21 cellular contexts compared by ENCODE assay signal in the genomic region with DNA sequence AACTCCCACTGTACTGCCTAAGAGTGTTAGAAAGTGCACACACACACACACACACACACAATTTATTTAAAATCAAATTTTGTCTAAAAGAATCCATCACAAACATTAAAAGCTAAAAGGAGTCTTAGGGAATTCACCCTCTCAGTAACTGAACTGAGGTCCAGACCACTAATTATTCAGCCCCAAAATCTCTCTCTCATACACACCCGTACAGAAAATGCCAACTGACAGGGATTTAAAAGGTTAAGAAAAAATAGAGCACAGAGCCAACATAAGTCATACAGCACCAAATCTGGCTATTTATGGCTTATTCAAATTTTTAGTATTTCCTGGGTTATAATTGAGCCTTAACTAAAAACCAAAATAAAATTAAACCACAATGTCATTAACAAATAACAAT. TPM values are rescaled to one million over a fixed set of nuclear protein-coding genes. Genes with fewer than 3 reads are reported as not detected.
DNase-seq lines count a peak whose midpoint lies in the region; ATAC-seq, FAIRE-seq and TF ChIP-seq lines count a peak whose summit lies in the region.
"Had no signal": no experiment of that assay in that cellular context is flagged by ENCODE, and none has a peak within 500 bp of the region (broad histone marks: within the 10 kb centered on the region; RNA-seq: fewer than 3 reads in every experiment).

No MANE protein-coding gene starts in this region.

- no peak for TF ChIP-seq POLR2A in GM12892 (IDR thresholded peaks at IDR 0.05; ENCODE audit: low read depth, low read length)

- DNase-seq in GM12892 (ENCODE audit: insufficient read length): no peak
- DNase-seq: activated CD4-positive, alpha-beta T cell treated with anti-CD3 and anti-CD28 coated beads for 4 hours; activated CD8-positive, alpha-beta memory T cell treated with anti-CD3 and anti-CD28 coated beads, Interleukin-2, amount 10 ng/mL, durations not matched to agents 7 days and 5 days; activated naive CD8-positive, alpha-beta T cell treated with anti-CD3 and anti-CD28 coated beads, Interleukin-2, amount 10 ng/mL, durations not matched to agents 7 days and 5 days; dorsolateral prefrontal cortex; left lung; mucosa of descending colon; NCI-H2081 treated with DMSO at 0.1 percent for 48 hours; NCI-H510A; retina; RPMI8226; stimulated activated CD4-positive, alpha-beta T cell treated with anti-CD3 and anti-CD28 coated beads, Interleukin-15, amount 100 ng/mL, for 24 hours; testis had no signal

- H3K4me1 ChIP-seq in skeletal muscle tissue (ENCODE audit: control insufficient read depth in 3 of 3, insufficient read depth in 3 of 3, low read length in 3 of 3): peaks cover 18 to 30% (median 27%) of the 10 kb centered on the region in 3 donors
- H3K4me1 ChIP-seq: breast epithelium had no signal

- H3K27me3 ChIP-seq in skeletal muscle tissue (ENCODE audit: control insufficient read depth in 3 of 3, insufficient read depth in 3 of 3, low read length in 3 of 3): no peaks in the 10 kb centered on the region
- H3K27me3 ChIP-seq: breast epithelium, dorsolateral prefrontal cortex, left lung, testis had no signal

- ATAC-seq in GM18909 (IDR thresholded peaks at IDR 0.05; ENCODE audit: poor library complexity, unreplicated experiment) (peak; percentile 46), HG02870 (IDR thresholded peaks at IDR 0.05; ENCODE audit: unreplicated experiment) (peak; percentile 61), GM21825 (IDR thresholded peaks at IDR 0.05; ENCODE audit: unreplicated experiment) (no peak), GM18907 (IDR thresholded peaks at IDR 0.05; ENCODE audit: unreplicated experiment) (no peak)
- ATAC-seq: activated CD8-positive, alpha-beta memory T cell treated with anti-CD3 and anti-CD28 coated beads, Interleukin-2, amount 10 ng/mL, durations not matched to agents 7 days and 5 days; mucosa of descending colon had no signal

- H3K9ac ChIP-seq in skeletal muscle tissue (ENCODE audit: low read depth in 1 of 3, low read length in 3 of 3): peak overlapping the region in 2 of 3 donors; percentile 47 to 58

- H3K9me3 ChIP-seq in skeletal muscle tissue (ENCODE audit: control insufficient read depth in 3 of 3, low read length in 3 of 3): no peaks in the 10 kb centered on the region
- H3K9me3 ChIP-seq: breast epithelium, left lung, mucosa of descending colon, testis had no signal

- H3K4me3 ChIP-seq in skeletal muscle tissue (ENCODE audit: low read length in 3 of 3): peak overlapping the region in 2 of 3 donors; percentile 4 to 34
- H3K4me3 ChIP-seq: breast epithelium, dorsolateral prefrontal cortex, left lung, mucosa of descending colon, testis had no signal

- H3K36me3 ChIP-seq in skeletal muscle tissue (ENCODE audit: control insufficient read depth in 3 of 3, insufficient read depth in 3 of 3, low read length in 3 of 3): peaks cover 0 to 3% (median 0%) of the 10 kb centered on the region in 3 donors
- H3K36me3 ChIP-seq: breast epithelium, left lung had no signal

- H3K27ac ChIP-seq in skeletal muscle tissue (ENCODE audit: low read depth, low read length): peak overlapping the region; percentile 73
- H3K27ac ChIP-seq: breast epithelium, dorsolateral prefrontal cortex, HL-60, left lung, testis had no signal

- FAIRE-seq in colon (lab: Jason Lieb, UNC) (peak; percentile 14), GM12892 (lab: Jason Lieb, UNC) (no peak)

RNA-seq across cellular contexts. Expression of gene GBE1, which starts 20.7 kb away (rescaled TPM):
- total RNA-seq in skeletal muscle tissue: 26.1 TPM
- 145 TPM for polyA plus RNA-seq in GM12892 (2012; ENCODE audit: missing spikeins)

Comparison
In these comparisons a context has a peak if more than half of its experiments do, and no peak if none do; other contexts are left out.
1. ATAC-seq: peak in GM18909 (single experiment) and HG02870 (single experiment); none in GM21825 (single experiment) and GM18907 (single experiment).